Comparison of ENCODE assay signal across 8 cellular contexts in the genomic region with DNA sequence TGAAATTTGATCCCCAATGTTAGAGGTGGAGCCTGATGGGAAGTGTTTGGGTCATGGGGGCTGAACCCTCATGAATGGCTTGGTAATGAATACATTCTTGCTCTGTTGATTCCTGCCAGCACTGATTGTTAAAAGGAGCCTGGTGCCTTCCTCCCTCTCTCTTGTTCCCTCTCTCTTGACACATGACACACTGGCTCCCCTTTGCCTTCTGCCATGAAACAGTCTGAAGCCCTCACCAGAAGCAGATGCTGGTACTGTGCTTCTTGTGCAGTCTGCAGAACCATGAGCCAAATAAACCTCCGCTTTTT. TPM values are rescaled to one million over a fixed set of nuclear protein-coding genes. Genes with fewer than 3 reads are reported as not detected.
DNase-seq lines count a peak whose midpoint lies in the region; ATAC-seq and TF ChIP-seq lines count a peak whose summit lies in the region.

No MANE protein-coding gene starts in this region.

- DNase-seq in DMS153 (lab: John Stamatoyannopoulos, UW), result peak; percentile 72
- no peak for DNase-seq in MM.1S
- DNase-seq in fibroblast of mammary gland (ENCODE audit: low read depth), result peak; percentile 28
- DNase-seq in thyroid gland, result peak; percentile 8 to 21
- no peak for DNase-seq in MV-4-11 (lab: John Stamatoyannopoulos, UW)
- no peak for DNase-seq in DMS114 treated with DMSO at 0.1 percent for 48 hours (lab: John Stamatoyannopoulos, UW; ENCODE audit: unreplicated experiment)
- no peak for DNase-seq in NCI-H226

- H4K20me1 ChIP-seq in MM.1S (ENCODE audit: insufficient read depth, low read length), result no peaks in the 10 kb centered on the region

- intact Hi-C loops in thyroid gland (cut with DNase I), result no loop called here

- H3K4me3 ChIP-seq in MM.1S (ENCODE audit: low read length), result no peak overlapping the region
- no peak overlapping the region for H3K4me3 ChIP-seq in fibroblast of mammary gland (ENCODE audit: control insufficient read depth, low read depth, low read length)
- H3K4me3 ChIP-seq in thyroid gland (replicated peaks in 1 of 3), result no peak overlapping the region

- peak overlapping the region; percentile 46 for H3K4me2 ChIP-seq in MM.1S (ENCODE audit: low read depth, low read length)

- H3K9ac ChIP-seq in MM.1S (ENCODE audit: low read length), result no peak overlapping the region; the same call in 1 of the 2 replicates

- TF ChIP-seq POLR2A in thyroid gland (IDR thresholded peaks at IDR 0.05), result no peak

- ATAC-seq in GM21717 (IDR thresholded peaks at IDR 0.05; ENCODE audit: unreplicated experiment), result peak; percentile 28

- no peaks in the 10 kb centered on the region for H3F3A ChIP-seq in MM.1S (ENCODE audit: insufficient read depth, low read length)

- H3K9me3 ChIP-seq in MM.1S (replicated peaks; ENCODE audit: insufficient read depth, low read length), result no peaks in the 10 kb centered on the region
- H3K9me3 ChIP-seq in thyroid gland, result no peaks in the 10 kb centered on the region

- H3K4me1 ChIP-seq in MM.1S (ENCODE audit: low read length) (peaks cover 19% of the 10 kb centered on the region), thyroid gland (peaks cover 21 to 24% of the 10 kb centered on the region in 2 donors)

- WGBS in thyroid gland, 2 donors, result 86 to 100% methylated on average over 1 of the region's 1 CpG

- no peaks in the 10 kb centered on the region for H3K79me2 ChIP-seq in MM.1S (ENCODE audit: low read length)

- H2AFZ ChIP-seq in MM.1S (ENCODE audit: low read length), result peak overlapping the region; percentile 89

- no peaks in the 10 kb centered on the region for H3K27me3 ChIP-seq in MM.1S (replicated peaks; ENCODE audit: insufficient read depth, low read length)
- no peaks in the 10 kb centered on the region for H3K27me3 ChIP-seq in thyroid gland

- no peaks in the 10 kb centered on the region for H3K9me2 ChIP-seq in MM.1S (replicated peaks; ENCODE audit: insufficient read depth, low read length)

- H3K27ac ChIP-seq in MM.1S (ENCODE audit: low read length) (peak overlapping the region; percentile 70; the same call in 1 of the 2 replicates), thyroid gland (peak overlapping the region in 2 of 3 donors; percentile 73 to 75)

- H3K36me3 ChIP-seq in MM.1S (replicated peaks; ENCODE audit: insufficient read depth, low read length) (no peaks in the 10 kb centered on the region), thyroid gland (no peaks in the 10 kb centered on the region)

- TF ChIP-seq CTCF in MM.1S (IDR thresholded peaks at IDR 0.05; ENCODE audit: low read length), result no peak
- TF ChIP-seq CTCF in fibroblast of mammary gland (conservative IDR thresholded peaks at IDR 0.05; ENCODE audit: control insufficient read depth, insufficient read depth, low read depth, low read length), result no peak
- TF ChIP-seq CTCF in thyroid gland (IDR thresholded peaks at IDR 0.05), result no peak

RNA-seq across cellular contexts. Expression of a gene that starts 30.6 kb away (rescaled TPM):
- 10 to 100 TPM; 37.9 to 55.3 (median 44.1) TPM for total RNA-seq in thyroid gland

Comparison
In these comparisons a context has a peak if more than half of its experiments do, and no peak if none do; other contexts are left out.
1. DNase-seq: peak in DMS153 (single experiment), fibroblast of mammary gland (single experiment) and thyroid gland (2 of 2); none in MM.1S (single experiment), MV-4-11 (single experiment), DMS114 treated with DMSO at 0.1 percent for 48 hours (single experiment) and NCI-H226 (single experiment).